In genomic region chr2:96762529-96763253, GRCh38 we compare ENCODE assay signal across 8 cellular contexts. TPM values are rescaled to one million over a fixed set of nuclear protein-coding genes. Genes with fewer than 3 reads are reported as not detected.
DNase-seq lines count a peak whose midpoint lies in the region; ATAC-seq, FAIRE-seq and TF ChIP-seq lines count a peak whose summit lies in the region.

No MANE protein-coding gene starts in this region.

- H4K20me1 ChIP-seq in KMS-11 (ENCODE audit: insufficient read depth) = no peaks in the 10 kb centered on the region

- TF ChIP-seq CTCF in KMS-11 (conservative IDR thresholded peaks at IDR 0.05; ENCODE audit: low read depth, low read length) = no peak

- no peak for TF ChIP-seq POLR2A in H54 (IDR thresholded peaks at IDR 0.05; ENCODE audit: low read depth, low read length)

- no peak for FAIRE-seq in H54 (lab: Jason Lieb, UNC)

- 47 to 50% methylated on average over 14 of the region's 14 CpGs for WGBS in mesodermal cell (ENCODE audit: insufficient coverage in 2 of 2), 2 experiments

- peak overlapping the region; percentile 50; the same call in 1 of the 2 replicates for H3K9ac ChIP-seq in KMS-11

- H3K27ac ChIP-seq in KMS-11 (peak overlapping the region; percentile 62), mesodermal cell (ENCODE audit: low read depth, low read length, severe bottlenecking) (no peak overlapping the region)

- H3K79me2 ChIP-seq in KMS-11 (ENCODE audit: insufficient read depth, low read depth) = peaks cover 61% of the 10 kb centered on the region

- peak overlapping the region; percentile 32 for H2AFZ ChIP-seq in KMS-11 (ENCODE audit: low read depth)

- DNase-seq in DMS114 treated with DMSO at 0.1 percent for 48 hours (lab: John Stamatoyannopoulos, UW; ENCODE audit: unreplicated experiment) (peak; percentile 22), astrocyte of the hippocampus (ENCODE audit: low read depth, low spot score) (peak; percentile 58), UCSD-AML1 (lab: John Stamatoyannopoulos, UW; ENCODE audit: unreplicated experiment) (no peak), sciatic nerve (ENCODE audit: low spot score) (no peak), hippocampal formation (lab: John Stamatoyannopoulos, UW) (no peak), H54 (ENCODE audit: insufficient read length, low spot score) (no peak)

- no peak for ATAC-seq in sciatic nerve

- peak overlapping the region; percentile 96 for H3K4me2 ChIP-seq in KMS-11

- H3K27me3 ChIP-seq in KMS-11 (ENCODE audit: insufficient read depth, low read depth) = no peaks in the 10 kb centered on the region

- intact Hi-C loops in sciatic nerve (cut with DNase I) = no loop called here

- H3K4me1 ChIP-seq in KMS-11 (ENCODE audit: low read depth, poor library complexity, severe bottlenecking) (peaks cover 31% of the 10 kb centered on the region), mesodermal cell (ENCODE audit: control insufficient read depth, insufficient read depth, low read length, poor library complexity, severe bottlenecking) (peaks cover 20% of the 10 kb centered on the region)

- H3K9me3 ChIP-seq in mesodermal cell (ENCODE audit: control insufficient read depth, low read length) = no peaks in the 10 kb centered on the region

- H3K36me3 ChIP-seq in KMS-11 (ENCODE audit: insufficient read depth) (no peaks in the 10 kb centered on the region), mesodermal cell (ENCODE audit: control insufficient read depth, insufficient read depth, low read length) (no peaks in the 10 kb centered on the region)

- H3K4me3 ChIP-seq in KMS-11 (IDR thresholded peaks at IDR 0.05; ENCODE audit: insufficient read depth, low read depth, low read length) (peak overlapping the region; percentile 93), mesodermal cell (ENCODE audit: extremely low read depth, insufficient read depth, low read length, poor library complexity, severe bottlenecking) (peak overlapping the region; percentile 9)

RNA-seq across cellular contexts. Expression of gene CNNM4, which starts 2.0 kb away (rescaled TPM):
- polyA plus RNA-seq in mesodermal cell (2013, experiment 1 of 2) = 8.7 TPM
- 8.5 TPM for polyA plus RNA-seq in mesodermal cell (2013, experiment 2 of 2)
- total RNA-seq in sciatic nerve = 13.9 TPM

RNA-seq across cellular contexts. Expression of gene LMAN2L, which starts 22.8 kb away (rescaled TPM):
- 25.1 TPM for polyA plus RNA-seq in mesodermal cell (2013, experiment 1 of 2)
- polyA plus RNA-seq in mesodermal cell (2013, experiment 2 of 2) = 23.6 TPM
- total RNA-seq in sciatic nerve = 19.3 TPM

RNA-seq across cellular contexts. Expression of gene CNNM3, which starts 53.4 kb away (rescaled TPM):
- polyA plus RNA-seq in mesodermal cell (2013, experiment 1 of 2) = 10.5 TPM
- 8.6 TPM for polyA plus RNA-seq in mesodermal cell (2013, experiment 2 of 2)
- total RNA-seq in sciatic nerve = 26.4 TPM

Comparison
In these comparisons a context has a peak if more than half of its experiments do, and no peak if none do; other contexts are left out.
1. DNase-seq: peak in DMS114 treated with DMSO at 0.1 percent for 48 hours (single experiment) and astrocyte of the hippocampus (single experiment); none in UCSD-AML1 (single experiment), sciatic nerve (single experiment), hippocampal formation (0 of 2) and H54 (single experiment).